Comparison of ENCODE assay signal across 13 cellular contexts in the genomic region with DNA sequence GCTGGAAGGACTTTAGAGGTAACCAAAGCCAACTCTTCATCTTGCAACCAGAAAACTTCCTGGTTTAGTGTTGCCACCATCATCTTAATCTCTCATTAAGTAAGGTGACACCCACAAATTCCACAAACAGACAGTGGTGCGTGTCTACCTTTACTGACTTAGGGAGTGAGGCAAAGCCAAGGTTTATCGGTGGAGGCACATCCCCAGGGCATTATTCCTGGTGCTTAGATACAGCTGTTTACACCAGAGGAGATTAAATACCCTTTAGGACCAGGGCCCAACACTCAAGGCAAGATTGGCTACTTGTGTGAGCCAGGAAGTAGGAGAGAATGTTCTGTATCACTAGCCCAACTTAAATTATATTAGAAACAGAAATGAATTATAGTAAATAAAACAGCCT. TPM values are rescaled to one million over a fixed set of nuclear protein-coding genes. Genes with fewer than 3 reads are reported as not detected.
"Had no signal": no experiment of that assay in that cellular context is flagged by ENCODE, and none has a peak within 500 bp of the region (broad histone marks: within the 10 kb centered on the region; RNA-seq: fewer than 3 reads in every experiment).

No MANE protein-coding gene starts in this region.

- ATAC-seq: activated CD4-positive, alpha-beta T cell treated with anti-CD3 and anti-CD28 coated beads for 36 hours; activated CD8-positive, alpha-beta T cell treated with anti-CD3 and anti-CD28 coated beads, Interleukin-2, amount 10 ng/mL, durations not matched to agents 7 days and 5 days; heart left ventricle; stimulated activated memory B cell treated with anti-CD40 and anti-IgM and Interleukin-4, amounts not matched to agents 10 μg/mL and 1 μg/mL and 100 μg/mL, for 72 hours had no signal

- H3K27ac Mint-ChIP-seq: activated CD4-positive, alpha-beta T cell treated with anti-CD3 and anti-CD28 coated beads for 36 hours; activated CD8-positive, alpha-beta T cell treated with anti-CD3 and anti-CD28 coated beads, Interleukin-2, amount 10 ng/mL, durations not matched to agents 7 days and 5 days; stimulated activated memory B cell treated with anti-CD40 and anti-IgM and Interleukin-4, amounts not matched to agents 10 μg/mL and 1 μg/mL and 100 μg/mL, for 72 hours had no signal

- H3K36me3 Mint-ChIP-seq: stimulated activated memory B cell treated with anti-CD40 and anti-IgM and Interleukin-4, amounts not matched to agents 10 μg/mL and 1 μg/mL and 100 μg/mL, for 72 hours had no signal

- H3K27ac ChIP-seq: heart left ventricle, skin epidermis, tibial artery had no signal

- H3K4me3 Mint-ChIP-seq: activated CD4-positive, alpha-beta T cell treated with anti-CD3 and anti-CD28 coated beads for 36 hours; activated CD8-positive, alpha-beta T cell treated with anti-CD3 and anti-CD28 coated beads, Interleukin-2, amount 10 ng/mL, durations not matched to agents 7 days and 5 days; stimulated activated memory B cell treated with anti-CD40 and anti-IgM and Interleukin-4, amounts not matched to agents 10 μg/mL and 1 μg/mL and 100 μg/mL, for 72 hours had no signal

- H3K4me1 ChIP-seq: left ventricle myocardium inferior, tibial artery had no signal

- H3K36me3 ChIP-seq: heart left ventricle, tibial artery had no signal

- H3K4me1 Mint-ChIP-seq: activated CD4-positive, alpha-beta T cell treated with anti-CD3 and anti-CD28 coated beads for 36 hours; stimulated activated memory B cell treated with anti-CD40 and anti-IgM and Interleukin-4, amounts not matched to agents 10 μg/mL and 1 μg/mL and 100 μg/mL, for 72 hours had no signal

- DNase-seq: activated CD4-positive, alpha-beta T cell treated with anti-CD3 and anti-CD28 coated beads for 36 hours; activated CD8-positive, alpha-beta memory T cell treated with anti-CD3 and anti-CD28 coated beads, Interleukin-2, amount 50 U/mL, for 48 hours; activated CD8-positive, alpha-beta T cell treated with anti-CD3 and anti-CD28 coated beads, Interleukin-2, amount 10 ng/mL, durations not matched to agents 7 days and 5 days; aorta; heart left ventricle; left ventricle myocardium inferior; posterior cingulate gyrus; T1000; tibial artery had no signal

- H3K4me3 ChIP-seq: heart left ventricle, left ventricle myocardium inferior, skin epidermis, tibial artery had no signal

- H3K27me3 ChIP-seq: heart left ventricle, tibial artery had no signal

RNA-seq across cellular contexts. Expression of gene STOML3, which starts 9.5 kb away (rescaled TPM):
- total RNA-seq: activated CD4-positive, alpha-beta T cell treated with anti-CD3 and anti-CD28 coated beads for 36 hours; activated CD8-positive, alpha-beta T cell treated with anti-CD3 and anti-CD28 coated beads, Interleukin-2, amount 10 ng/mL, durations not matched to agents 7 days and 5 days; aorta; endothelial cell of umbilical vein; heart left ventricle; left ventricle myocardium inferior; mesenteric fat pad had no signal
- polyA plus RNA-seq: aorta, endothelial cell of umbilical vein, heart left ventricle had no signal
